Comparison of ENCODE assay signal across 8 cellular contexts in the genomic region with DNA sequence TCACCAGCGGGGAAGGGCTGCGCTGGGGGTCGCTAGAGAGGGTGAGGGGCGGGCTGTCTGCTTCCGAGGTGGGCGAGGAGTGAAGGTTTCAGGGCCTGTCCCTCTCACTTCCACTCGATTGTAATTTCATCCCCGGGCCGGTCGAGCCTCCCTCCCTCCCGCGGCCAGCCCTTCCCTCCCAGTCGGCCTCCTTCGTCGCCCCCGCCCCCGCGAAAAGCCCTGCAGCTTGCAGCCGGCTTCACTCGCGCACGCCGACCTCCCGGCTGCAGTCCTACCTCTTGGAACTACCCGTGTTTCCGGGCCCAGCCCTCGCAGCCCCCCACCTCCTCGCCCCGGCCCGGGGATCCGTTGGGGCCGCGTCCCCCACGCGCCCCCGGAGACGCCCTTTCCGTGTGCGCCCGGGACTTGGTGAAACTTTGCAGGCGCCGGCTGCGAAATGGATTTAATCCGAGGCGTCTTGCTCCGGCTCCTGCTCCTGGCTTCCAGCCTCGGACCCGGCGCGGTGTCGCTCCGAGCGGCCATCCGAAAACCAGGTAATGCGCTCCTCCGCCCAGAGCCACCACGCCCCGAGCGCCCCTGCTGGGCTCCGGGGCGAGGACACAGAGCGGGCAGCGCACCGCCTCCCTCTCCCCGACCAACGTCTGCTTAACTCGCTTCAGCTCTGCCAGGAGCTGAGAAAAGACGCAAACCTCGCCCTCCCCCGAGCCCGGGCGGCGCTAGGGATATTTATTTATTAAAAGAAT. TPM values are rescaled to one million over a fixed set of nuclear protein-coding genes. Genes with fewer than 3 reads are reported as not detected.
DNase-seq lines count a peak whose midpoint lies in the region; ATAC-seq and TF ChIP-seq lines count a peak whose summit lies in the region.

A gene (plus strand): TSS at position 241 of the 743 bp plus-strand sequence. CDS start 196 bp downstream, at position 437.

- H2AK5ac ChIP-seq in mesenchymal stem cell (ENCODE audit: low read length, severe bottlenecking): no peak within 1 kb of the TSS

- no peak within 1 kb of the TSS for H4K91ac ChIP-seq in mesenchymal stem cell (ENCODE audit: low read length)

- peak within 1 kb of the TSS; percentile 40 to 81 for H3K18ac ChIP-seq in mesenchymal stem cell (ENCODE audit: low read depth in 1 of 2, low read length in 2 of 2)

- H3K14ac ChIP-seq in mesenchymal stem cell (ENCODE audit: low read length in 2 of 2): peak within 1 kb of the TSS in 1 of 2 experiments; percentile 91

- WGBS in mesenchymal stem cell: under 1% methylated on average over 49 of the region's 73 CpGs

- peak within 1 kb of the TSS in 1 of 2 experiments; percentile 72 for H3K23ac ChIP-seq in mesenchymal stem cell (ENCODE audit: low read length in 2 of 2)

- H3K36me3 ChIP-seq in mesenchymal stem cell (ENCODE audit: control insufficient read depth in 1 of 2, insufficient read depth in 2 of 2, low read depth in 1 of 2, low read length in 2 of 2) (no peaks in the 10 kb centered on the region), vagina (no peaks in the 10 kb centered on the region)

- H3K79me1 ChIP-seq in mesenchymal stem cell (replicated peaks; ENCODE audit: low read length, poor library complexity, severe bottlenecking): no peaks in the 10 kb centered on the region

- H3K9ac ChIP-seq in mesenchymal stem cell (ENCODE audit: low read length): peak within 1 kb of the TSS; percentile 29

- no peak within 1 kb of the TSS for H2BK15ac ChIP-seq in mesenchymal stem cell (ENCODE audit: low read depth, poor library complexity, severe bottlenecking)

- H4K8ac ChIP-seq in mesenchymal stem cell (ENCODE audit: low read length): peak within 1 kb of the TSS; percentile 41

- H3K4me2 ChIP-seq in mesenchymal stem cell (ENCODE audit: low read length, poor library complexity, severe bottlenecking): peak within 1 kb of the TSS; percentile 99

- peak within 1 kb of the TSS; percentile 32 to 72 for H3K4me3 ChIP-seq in mesenchymal stem cell (ENCODE audit: insufficient read depth in 1 of 2, low read depth in 1 of 2, low read length in 2 of 2)
- H3K4me3 ChIP-seq in vagina: peak within 1 kb of the TSS; percentile 54 to 69

- peak within 1 kb of the TSS; percentile 82 for H2AFZ ChIP-seq in mesenchymal stem cell (ENCODE audit: low read depth, low read length)

- peak within 1 kb of the TSS; percentile 34 for H2BK120ac ChIP-seq in mesenchymal stem cell (ENCODE audit: low read depth, low read length)

- H3K4me1 ChIP-seq in mesenchymal stem cell (ENCODE audit: control insufficient read depth, insufficient read depth, low read depth, low read length) (peaks cover 19% of the 10 kb centered on the region), vagina (peaks cover 19% of the 10 kb centered on the region)

- ATAC-seq in GM21526 (IDR thresholded peaks at IDR 0.05; ENCODE audit: low FRiP score, unreplicated experiment) (no peak), HG02885 (IDR thresholded peaks at IDR 0.05; ENCODE audit: poor library complexity, unreplicated experiment) (no peak), HG03196 (IDR thresholded peaks at IDR 0.05; ENCODE audit: unreplicated experiment) (no peak)

- H3K27ac ChIP-seq in mesenchymal stem cell (ENCODE audit: low read length, poor library complexity, severe bottlenecking) (no peak within 1 kb of the TSS), vagina (peak within 1 kb of the TSS; percentile 5)

- no peak for TF ChIP-seq POLR2A in vagina (IDR thresholded peaks at IDR 0.05)

- H3K27me3 ChIP-seq in mesenchymal stem cell (ENCODE audit: control insufficient read depth in 1 of 2, insufficient read depth in 1 of 2, low read length in 2 of 2) (peaks cover 64 to 92% of the 10 kb centered on the region in 2 experiments), vagina (no peaks in the 10 kb centered on the region)

- no peak for TF ChIP-seq CTCF in vagina (IDR thresholded peaks at IDR 0.05)

- peaks cover 5% of the 10 kb centered on the region for H3K9me3 ChIP-seq in mesenchymal stem cell (ENCODE audit: control insufficient read depth, low read length)
- no peaks in the 10 kb centered on the region for H3K9me3 ChIP-seq in vagina

- peak within 1 kb of the TSS in 1 of 2 experiments; percentile 61 for H3K4ac ChIP-seq in mesenchymal stem cell (ENCODE audit: low read depth in 1 of 2, low read length in 2 of 2)

- intact Hi-C loops in vagina (cut with DNase I): no loop called here

- DNase-seq in EL (peak; percentile 12), NCI-H2171 (lab: John Stamatoyannopoulos, UW) (peak; percentile 66), cerebellum (ENCODE audit: low spot score) (no peak), mesenchymal stem cell (peak; percentile 39), vagina (ENCODE audit: extremely low spot score in 2 of 2) (no peak)

- H2BK5ac ChIP-seq in mesenchymal stem cell (ENCODE audit: low read depth, low read length, poor library complexity, severe bottlenecking): no peak within 1 kb of the TSS

- peak within 1 kb of the TSS in 1 of 2 experiments; percentile 72 for H2BK12ac ChIP-seq in mesenchymal stem cell (ENCODE audit: low read length in 2 of 2)

RNA-seq across cellular contexts. Expression of the gene that starts here (rescaled TPM):
- 13.7 TPM for total RNA-seq in cerebellum
- polyA plus RNA-seq in mesenchymal stem cell (2013, experiment 1 of 2): 0.22 TPM
- polyA plus RNA-seq in mesenchymal stem cell (2013, experiment 2 of 2): 0.22 TPM
- total RNA-seq in vagina: 15.2 TPM

Comparison
In these comparisons a context has a peak if more than half of its experiments do, and no peak if none do; other contexts are left out.
1. DNase-seq: peak in EL (single experiment), NCI-H2171 (single experiment) and mesenchymal stem cell (single experiment); none in cerebellum (single experiment) and vagina (0 of 2).